Comparison of ENCODE assay signal across 19 cellular contexts in genomic region chr15:92877000-92877399, GRCh38. TPM values are rescaled to one million over a fixed set of nuclear protein-coding genes. Genes with fewer than 3 reads are reported as not detected.
A peak's percentile ranks its signal among the peaks of the same experiment; 100 is the strongest.
DNase-seq lines count a peak whose midpoint lies in the region; ATAC-seq and TF ChIP-seq lines count a peak whose summit lies in the region.
"Had no signal": no experiment of that assay in that cellular context is flagged by ENCODE, and none has a peak within 500 bp of the region (broad histone marks: within the 10 kb centered on the region; RNA-seq: fewer than 3 reads in every experiment).

No MANE protein-coding gene starts in this region.

- H2AFZ ChIP-seq in HCT116 (ENCODE audit: low read depth, low read length, poor library complexity, severe bottlenecking): peak overlapping the region; percentile 54

- ATAC-seq in HCT116 (no peak), HG03342 (IDR thresholded peaks at IDR 0.05; ENCODE audit: unreplicated experiment) (no peak), HG03460 (IDR thresholded peaks at IDR 0.05; ENCODE audit: unreplicated experiment) (no peak)
- ATAC-seq: SK-N-SH treated with all-trans-retinoic acid at 6 μM for 48 hours had no signal

- peak; percentile 49 for DNase-seq in A172 (ENCODE audit: low spot score)
- DNase-seq in HCT116 (ENCODE audit: low read depth, low spot score): no peak
- peak; percentile 77 for DNase-seq in amniotic epithelial cell (ENCODE audit: low read depth)
- no peak for DNase-seq in COLO829 (ENCODE audit: low spot score)
- no peak for DNase-seq in activated naive CD4-positive, alpha-beta T cell treated with anti-CD3 and anti-CD28 coated beads, Interleukin-2, amount 10 ng/mL, durations not matched to agents 7 days and 5 days
- DNase-seq: ACHN; CD4-positive, CD25-positive, alpha-beta regulatory T cell; GF-D8; MV-4-11; NCI-H1436 treated with DMSO at 0.1 percent for 48 hours; NCI-H2081 treated with DMSO at 0.1 percent for 48 hours; NCI-H345; NCI-H69; Peyer's patch; Right ventricle myocardium superior had no signal

- intact Hi-C loops in HCT116 (cut with micrococcal nuclease): no loop called here

- no peaks in the 10 kb centered on the region for H3K9me3 ChIP-seq in HCT116 (ENCODE audit: control insufficient read depth in 1 of 2, insufficient read depth in 1 of 2, low read depth in 1 of 2, low read length in 2 of 2)
- H3K9me3 ChIP-seq: Peyer's patch had no signal

- no peaks in the 10 kb centered on the region for H3K27me3 ChIP-seq in HCT116 (ENCODE audit: insufficient read depth, low read length)
- H3K27me3 ChIP-seq: Peyer's patch had no signal

- H3K4me1 Mint-ChIP-seq in nephron: peaks cover 39% of the 10 kb centered on the region
- H3K4me1 Mint-ChIP-seq in activated naive CD4-positive, alpha-beta T cell treated with anti-CD3 and anti-CD28 coated beads, Interleukin-2, amount 10 ng/mL, durations not matched to agents 7 days and 5 days: peaks cover 46% of the 10 kb centered on the region

- H3K4me1 ChIP-seq in HCT116 (ENCODE audit: control insufficient read depth in 1 of 2, insufficient read depth in 2 of 2, low read length in 2 of 2): peaks cover 7 to 10% of the 10 kb centered on the region in 2 experiments; a peak in 3 of 4 replicates

- CTCF ChIA-PET in HCT116 (lab: Charles Lee): no interaction called here
- CTCF ChIA-PET in activated naive CD4-positive, alpha-beta T cell treated with anti-CD3 and anti-CD28 coated beads, Interleukin-2, amount 10 ng/mL, durations not matched to agents 7 days and 5 days (lab: Charles Lee): interaction anchor here (0.6 kb wide), 1 partner anchor 116 kb away, joined by 3 read pairs; no protein-coding TSS in a partner anchor

- POLR2A ChIA-PET in HCT116 (lab: Charles Lee): no interaction called here

- H3K9me3 Mint-ChIP-seq in nephron: no peaks in the 10 kb centered on the region
- H3K9me3 Mint-ChIP-seq in activated naive CD4-positive, alpha-beta T cell treated with anti-CD3 and anti-CD28 coated beads, Interleukin-2, amount 10 ng/mL, durations not matched to agents 7 days and 5 days: no peaks in the 10 kb centered on the region

- H3K4me3 Mint-ChIP-seq in nephron: no peak overlapping the region
- no peak overlapping the region for H3K4me3 Mint-ChIP-seq in activated naive CD4-positive, alpha-beta T cell treated with anti-CD3 and anti-CD28 coated beads, Interleukin-2, amount 10 ng/mL, durations not matched to agents 7 days and 5 days
- H3K4me3 Mint-ChIP-seq: CD4-positive, CD25-positive, alpha-beta regulatory T cell had no signal

- H3K27ac Mint-ChIP-seq in nephron: peak overlapping the region in 2 of 3 experiments; percentile 17 to 69
- no peak overlapping the region for H3K27ac Mint-ChIP-seq in activated naive CD4-positive, alpha-beta T cell treated with anti-CD3 and anti-CD28 coated beads, Interleukin-2, amount 10 ng/mL, durations not matched to agents 7 days and 5 days
- H3K27ac Mint-ChIP-seq: CD4-positive, CD25-positive, alpha-beta regulatory T cell had no signal

- no peaks in the 10 kb centered on the region for H3K9me2 ChIP-seq in HCT116 (ENCODE audit: insufficient read depth)

- H4K20me1 ChIP-seq in HCT116 (ENCODE audit: insufficient read depth): no peaks in the 10 kb centered on the region

- no peaks in the 10 kb centered on the region for H3K27me3 Mint-ChIP-seq in nephron (ENCODE audit: low read depth)
- H3K27me3 Mint-ChIP-seq in activated naive CD4-positive, alpha-beta T cell treated with anti-CD3 and anti-CD28 coated beads, Interleukin-2, amount 10 ng/mL, durations not matched to agents 7 days and 5 days: peaks cover 11% of the 10 kb centered on the region

- TF ChIP-seq POLR2A in HCT116 (IDR thresholded peaks at IDR 0.05; ENCODE audit: borderline replicate concordance, extremely low read depth, insufficient read depth, insufficient read length): no peak

- no peak overlapping the region for H3K9ac ChIP-seq in HCT116 (ENCODE audit: low read length)

- BruUV-seq in HCT116 (replicated peaks; lab: Mats Ljungman, UMichigan): no TSS peak

- no peaks in the 10 kb centered on the region for H3K36me3 ChIP-seq in HCT116 (ENCODE audit: control insufficient read depth in 1 of 2, insufficient read depth in 2 of 2, low read length in 2 of 2)
- H3K36me3 ChIP-seq: Peyer's patch had no signal

- no peak overlapping the region for H3K4me2 ChIP-seq in HCT116 (ENCODE audit: low read length)

- H3K36me3 Mint-ChIP-seq in nephron (ENCODE audit: low read depth): no peaks in the 10 kb centered on the region
- H3K36me3 Mint-ChIP-seq in activated naive CD4-positive, alpha-beta T cell treated with anti-CD3 and anti-CD28 coated beads, Interleukin-2, amount 10 ng/mL, durations not matched to agents 7 days and 5 days: no peaks in the 10 kb centered on the region
- H3K36me3 Mint-ChIP-seq: CD4-positive, CD25-positive, alpha-beta regulatory T cell had no signal

- H3K4me3 ChIP-seq in HCT116 (replicated peaks in 1 of 2; ENCODE audit: low read depth in 1 of 2, low read length in 2 of 2): no peak overlapping the region
- H3K4me3 ChIP-seq: Peyer's patch had no signal

- no peak overlapping the region for H3K27ac ChIP-seq in HCT116 (ENCODE audit: low read depth, low read length)
- H3K27ac ChIP-seq: Peyer's patch had no signal

- no peak for TF ChIP-seq RAD21 in HCT116 (IDR thresholded peaks at IDR 0.05; ENCODE audit: low read depth)

- H3K79me2 ChIP-seq in HCT116 (ENCODE audit: insufficient read depth, low read length): no peaks in the 10 kb centered on the region

- RAD21 ChIA-PET in HCT116 (lab: Charles Lee; ENCODE audit: low non-redundant PET in 1 of 2, low total read pairs in 2 of 2, uncharacterized antibody in 2 of 2, unreplicated experiment in 2 of 2): no interaction called here

- TF ChIP-seq CTCF in HCT116 (IDR thresholded peaks at IDR 0.05 in 2 of 3, conservative IDR thresholded peaks at IDR 0.05 in 1 of 3; ENCODE audit: borderline replicate concordance in 1 of 3, insufficient read depth in 1 of 3, low read depth in 2 of 3, low read length in 2 of 3) (no peak), nephron (IDR thresholded peaks at IDR 0.05; ENCODE audit: unreplicated experiment in 3 of 3) (no peak)

TF ChIP-seq in HCT116, 20 proteins besides CTCF, POLR2A, EP300 and RAD21:
- TF ChIP-seq ZNF274 (IDR thresholded peaks at IDR 0.05; ENCODE audit: low read depth, low read length) (no peak), SRF (IDR thresholded peaks at IDR 0.05; ENCODE audit: low read depth) (no peak), ZFX (IDR thresholded peaks at IDR 0.05) (no peak), CBX3 (IDR thresholded peaks at IDR 0.05; ENCODE audit: low read depth) (no peak)

RNA-seq across cellular contexts. Expression of gene CHD2, which starts 23.1 kb away (rescaled TPM):
- total RNA-seq in A172 (2014; rRNA removed; shearing (Covaris generic)): 21.2 and 22.8 TPM in 2 replicates
- 116 TPM for total RNA-seq in HCT116 (2021; ENCODE audit: unreplicated experiment)
- 64.4 and 68.7 TPM in 2 replicates for polyA plus RNA-seq in HCT116 (2012)

Comparison
In these comparisons a context has a peak if more than half of its experiments do, and no peak if none do; other contexts are left out.
1. DNase-seq: peak in A172 (single experiment) and amniotic epithelial cell (single experiment); none in HCT116 (single experiment), COLO829 (single experiment) and activated naive CD4-positive, alpha-beta T cell treated with anti-CD3 and anti-CD28 coated beads, Interleukin-2, amount 10 ng/mL, durations not matched to agents 7 days and 5 days (single experiment).